Comparison of ENCODE assay signal across 1 cellular context in the genomic region with DNA sequence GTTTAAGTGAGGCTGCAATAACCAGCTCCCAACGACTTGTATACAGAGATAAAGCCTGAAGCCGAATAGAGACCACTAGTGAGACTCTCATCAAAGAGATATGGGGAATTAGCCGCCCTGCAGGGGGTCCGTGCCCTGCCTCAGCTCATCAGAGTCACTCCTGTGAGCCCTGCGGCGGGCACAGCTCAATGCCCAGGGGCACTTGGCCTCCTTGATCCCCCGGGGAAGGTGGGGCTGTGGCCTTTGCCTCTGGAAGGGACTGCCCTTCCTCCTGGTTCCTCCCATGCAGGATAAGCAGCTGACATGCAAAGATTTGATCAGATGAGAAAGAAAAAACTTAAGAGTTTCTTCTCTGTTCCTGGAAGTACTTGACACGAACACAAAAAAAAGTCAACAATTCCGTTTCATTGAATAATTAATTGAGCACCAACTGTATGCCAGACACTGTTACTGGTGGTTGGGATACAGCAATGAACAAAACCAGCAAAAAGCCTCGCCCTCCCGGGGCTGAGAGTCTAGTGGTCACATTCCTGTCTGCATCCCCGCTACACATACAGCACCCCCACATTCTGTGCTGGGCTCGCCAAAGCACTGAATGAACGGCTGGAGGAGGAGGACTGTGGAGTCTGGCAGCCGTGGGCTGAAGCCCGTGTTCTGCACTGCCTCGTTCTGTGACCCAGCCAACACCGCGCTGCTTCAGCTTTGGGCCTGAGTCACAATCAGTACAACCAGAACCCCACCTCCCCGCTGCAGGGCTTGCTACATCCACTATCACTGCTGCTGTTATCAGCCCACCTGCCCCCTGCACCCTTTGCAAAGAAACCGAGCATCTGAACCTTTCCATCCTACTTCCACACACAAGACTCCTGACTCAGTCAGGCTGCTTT.
A peak's percentile ranks its signal among the peaks of the same experiment; 100 is the strongest.
TF ChIP-seq lines count a peak whose summit lies in the region.

No MANE protein-coding gene starts in this region.

TF ChIP-seq in K562, 482 proteins besides CTCF, POLR2A, EP300 and RAD21 (continued from another document):
- peak; percentile 77 for TF ChIP-seq CBFA2T2 (conservative IDR thresholded peaks at IDR 0.05)
- no peak for TF ChIP-seq AFF4 (CRISPR knock-in tag; IDR thresholded peaks at IDR 0.05)
- TF ChIP-seq SMARCA4 (IDR thresholded peaks at IDR 0.05) = peak; percentile 58
- TF ChIP-seq, protein P1, sequence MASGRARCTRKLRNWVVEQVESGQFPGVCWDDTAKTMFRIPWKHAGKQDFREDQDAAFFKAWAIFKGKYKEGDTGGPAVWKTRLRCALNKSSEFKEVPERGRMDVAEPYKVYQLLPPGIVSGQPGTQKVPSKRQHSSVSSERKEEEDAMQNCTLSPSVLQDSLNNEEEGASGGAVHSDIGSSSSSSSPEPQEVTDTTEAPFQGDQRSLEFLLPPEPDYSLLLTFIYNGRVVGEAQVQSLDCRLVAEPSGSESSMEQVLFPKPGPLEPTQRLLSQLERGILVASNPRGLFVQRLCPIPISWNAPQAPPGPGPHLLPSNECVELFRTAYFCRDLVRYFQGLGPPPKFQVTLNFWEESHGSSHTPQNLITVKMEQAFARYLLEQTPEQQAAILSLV (tag; IDR thresholded peaks at IDR 0.05) = no peak
- peak; percentile 90 for TF ChIP-seq ZKSCAN8 (CRISPR knock-in tag; IDR thresholded peaks at IDR 0.05)
- peak; percentile 74 for TF ChIP-seq TCF3 (CRISPR knock-in tag; IDR thresholded peaks at IDR 0.05)
- TF ChIP-seq CBFB (CRISPR knock-in tag; IDR thresholded peaks at IDR 0.05) = no peak
- TF ChIP-seq SMAD4 (CRISPR knock-in tag; conservative IDR thresholded peaks at IDR 0.05) = 0 out of 2 replicates have a peak, but pooled peaks have one; percentile 22
- peak; percentile 56 for TF ChIP-seq POLR2G (IDR thresholded peaks at IDR 0.05; ENCODE audit: low read depth, low read length)
- TF ChIP-seq, protein P2, sequence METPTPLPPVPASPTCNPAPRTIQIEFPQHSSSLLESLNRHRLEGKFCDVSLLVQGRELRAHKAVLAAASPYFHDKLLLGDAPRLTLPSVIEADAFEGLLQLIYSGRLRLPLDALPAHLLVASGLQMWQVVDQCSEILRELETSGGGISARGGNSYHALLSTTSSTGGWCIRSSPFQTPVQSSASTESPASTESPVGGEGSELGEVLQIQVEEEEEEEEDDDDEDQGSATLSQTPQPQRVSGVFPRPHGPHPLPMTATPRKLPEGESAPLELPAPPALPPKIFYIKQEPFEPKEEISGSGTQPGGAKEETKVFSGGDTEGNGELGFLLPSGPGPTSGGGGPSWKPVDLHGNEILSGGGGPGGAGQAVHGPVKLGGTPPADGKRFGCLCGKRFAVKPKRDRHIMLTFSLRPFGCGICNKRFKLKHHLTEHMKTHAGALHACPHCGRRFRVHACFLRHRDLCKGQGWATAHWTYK (CRISPR knock-in tag; IDR thresholded peaks at IDR 0.05) = peak; percentile 25; the same call in 1 of the 2 replicates
- TF ChIP-seq CHD1 (IDR thresholded peaks at IDR 0.05; ENCODE audit: low read length) = no peak
TF ChIP-seq in K562: peak in this region for 35.
